Comparison of ENCODE assay signal across 8 cellular contexts in the genomic region with DNA sequence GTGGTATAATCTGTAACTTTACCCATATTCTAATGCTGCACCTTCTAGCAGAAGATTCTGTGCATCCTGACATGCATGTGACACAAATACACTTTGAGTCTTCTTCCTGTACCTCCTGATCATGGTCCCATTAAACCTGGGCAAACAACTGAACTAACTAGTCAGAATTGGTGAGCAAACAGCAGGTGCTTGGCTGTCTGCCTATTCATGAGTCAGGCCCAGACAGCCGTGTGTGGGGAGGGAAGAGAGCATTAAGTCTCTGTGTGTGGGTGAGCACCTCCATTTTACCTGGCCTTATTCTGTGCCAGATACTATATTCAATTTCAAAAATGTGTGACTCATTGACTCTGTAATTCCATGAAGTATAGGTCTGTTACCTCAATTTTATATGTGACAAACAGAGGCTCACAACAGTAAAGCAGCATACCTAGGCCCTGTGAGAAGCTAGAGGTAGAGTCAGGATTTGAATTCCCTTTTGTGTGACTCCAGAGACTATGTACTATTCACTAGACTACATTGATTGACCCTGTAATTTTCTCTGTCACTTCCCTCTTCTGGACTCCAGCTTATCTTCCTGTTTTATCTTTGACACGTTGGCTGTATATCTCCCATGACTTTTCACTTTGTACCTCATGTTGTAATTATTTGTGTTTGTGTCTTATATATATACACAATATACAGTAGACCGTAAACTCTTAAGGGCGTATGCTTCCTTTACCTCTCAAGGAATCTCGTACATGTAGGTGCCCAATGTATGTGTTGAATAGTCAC. TPM values are rescaled to one million over a fixed set of nuclear protein-coding genes. Genes with fewer than 3 reads are reported as not detected.
DNase-seq lines count a peak whose midpoint lies in the region; ATAC-seq and TF ChIP-seq lines count a peak whose summit lies in the region.

No MANE protein-coding gene starts in this region.

- DNase-seq in CD4-positive, CD25-positive, alpha-beta regulatory T cell = peak in 1 of 3 donors; percentile 56
- peak; percentile 51 for DNase-seq in NCI-H128 (lab: John Stamatoyannopoulos, UW; ENCODE audit: unreplicated experiment)
- peak; percentile 79 to 96 for DNase-seq in T47D (ENCODE audit: low read depth in 1 of 2, low spot score in 1 of 2)
- DNase-seq in suprapubic skin (ENCODE audit: low spot score in 2 of 2) = no peak
- DNase-seq in GF-D8 (lab: John Stamatoyannopoulos, UW) = no peak

- no peak for TF ChIP-seq EP300 in suprapubic skin (IDR thresholded peaks at IDR 0.05)

- peaks cover 42 to 81% (median 68%) of the 10 kb centered on the region in 4 donors for H3K4me1 Mint-ChIP-seq in CD4-positive, CD25-positive, alpha-beta regulatory T cell
- H3K4me1 Mint-ChIP-seq in T-helper 1 cell treated with Interleukin-12 subunit alpha and Interleukin-12 subunit beta and Interleukin-4 antibody, amounts not matched to agents 30 μg/mL and 1 μg/mL, for 36 hours (ENCODE audit: low read depth) = peaks cover 59% of the 10 kb centered on the region

- TF ChIP-seq CTCF in suprapubic skin (IDR thresholded peaks at IDR 0.05) = no peak

- no peak overlapping the region for H3K4me3 ChIP-seq in CD4-positive, CD25-positive, alpha-beta regulatory T cell (ENCODE audit: low read depth, low read length)
- H3K4me3 ChIP-seq in muscle layer of duodenum (ENCODE audit: low read depth in 1 of 2, low read length in 2 of 2) (no peak overlapping the region), suprapubic skin (no peak overlapping the region)

- WGBS in suprapubic skin = 53% methylated on average over 5 of the region's 5 CpGs

- peaks cover 0 to 14% (median 3%) of the 10 kb centered on the region in 7 donors for H3K9me3 Mint-ChIP-seq in CD4-positive, CD25-positive, alpha-beta regulatory T cell
- peaks cover 30% of the 10 kb centered on the region for H3K9me3 Mint-ChIP-seq in T-helper 1 cell treated with Interleukin-12 subunit alpha and Interleukin-12 subunit beta and Interleukin-4 antibody, amounts not matched to agents 30 μg/mL and 1 μg/mL, for 36 hours

- peaks cover 0 to 7% of the 10 kb centered on the region in 2 experiments for H3K9me3 ChIP-seq in CD4-positive, CD25-positive, alpha-beta regulatory T cell (ENCODE audit: control insufficient read depth in 2 of 2, low read length in 2 of 2)
- H3K9me3 ChIP-seq in muscle layer of duodenum (ENCODE audit: control insufficient read depth in 1 of 2, low read length in 2 of 2) (no peaks in the 10 kb centered on the region), suprapubic skin (no peaks in the 10 kb centered on the region)

- no peak for TF ChIP-seq POLR2A in suprapubic skin (IDR thresholded peaks at IDR 0.05)

- H3K27ac ChIP-seq in CD4-positive, CD25-positive, alpha-beta regulatory T cell (ENCODE audit: insufficient read depth, low read length, poor library complexity, severe bottlenecking) = no peak overlapping the region
- H3K27ac ChIP-seq in muscle layer of duodenum (ENCODE audit: low read length) = peak overlapping the region; percentile 70
- H3K27ac ChIP-seq in suprapubic skin = peak overlapping the region; percentile 46

- ATAC-seq in CD4-positive, CD25-positive, alpha-beta regulatory T cell (ENCODE audit: low read depth in 2 of 2) = peak; percentile 97
- no peak for ATAC-seq in HG03095 (IDR thresholded peaks at IDR 0.05; ENCODE audit: unreplicated experiment)

- H3K27me3 ChIP-seq in CD4-positive, CD25-positive, alpha-beta regulatory T cell (ENCODE audit: control insufficient read depth, insufficient read depth, low read length) = no peaks in the 10 kb centered on the region
- H3K27me3 ChIP-seq in muscle layer of duodenum (ENCODE audit: low read depth, low read length) (no peaks in the 10 kb centered on the region), suprapubic skin (no peaks in the 10 kb centered on the region)

- H3K27me3 Mint-ChIP-seq in CD4-positive, CD25-positive, alpha-beta regulatory T cell = no peaks in the 10 kb centered on the region
- H3K27me3 Mint-ChIP-seq in T-helper 1 cell treated with Interleukin-12 subunit alpha and Interleukin-12 subunit beta and Interleukin-4 antibody, amounts not matched to agents 30 μg/mL and 1 μg/mL, for 36 hours (ENCODE audit: low read depth) = no peaks in the 10 kb centered on the region

- in situ Hi-C loops in T47D (cut with HindIII; ENCODE audit: low pct_unique_long_range_greater_than_20kb, low sequenced_read_pairs) = no loop called here

- peaks cover 3% of the 10 kb centered on the region for H3K36me3 ChIP-seq in CD4-positive, CD25-positive, alpha-beta regulatory T cell (ENCODE audit: control insufficient read depth, insufficient read depth, low read length)
- H3K36me3 ChIP-seq in muscle layer of duodenum (ENCODE audit: control insufficient read depth in 1 of 2, insufficient read depth in 2 of 2, low read length in 2 of 2) (no peaks in the 10 kb centered on the region), suprapubic skin (peaks cover 2% of the 10 kb centered on the region)

- peak overlapping the region in 2 of 4 donors; percentile 22 to 26 for H3K4me3 Mint-ChIP-seq in CD4-positive, CD25-positive, alpha-beta regulatory T cell
- H3K4me3 Mint-ChIP-seq in T-helper 1 cell treated with Interleukin-12 subunit alpha and Interleukin-12 subunit beta and Interleukin-4 antibody, amounts not matched to agents 30 μg/mL and 1 μg/mL, for 36 hours = no peak overlapping the region

- peak overlapping the region; percentile 34 to 95 (median 62) for H3K27ac Mint-ChIP-seq in CD4-positive, CD25-positive, alpha-beta regulatory T cell
- peak overlapping the region; percentile 62 for H3K27ac Mint-ChIP-seq in T-helper 1 cell treated with Interleukin-12 subunit alpha and Interleukin-12 subunit beta and Interleukin-4 antibody, amounts not matched to agents 30 μg/mL and 1 μg/mL, for 36 hours

- peaks cover 30% of the 10 kb centered on the region for H3K4me1 ChIP-seq in CD4-positive, CD25-positive, alpha-beta regulatory T cell (ENCODE audit: control insufficient read depth, insufficient read depth, low read length, poor library complexity, severe bottlenecking)
- H3K4me1 ChIP-seq in muscle layer of duodenum (ENCODE audit: control insufficient read depth in 1 of 2, insufficient read depth in 2 of 2, low read length in 2 of 2) = peaks cover 27 to 28% of the 10 kb centered on the region in 2 donors
- H3K4me1 ChIP-seq in suprapubic skin = peaks cover 39% of the 10 kb centered on the region

- peaks cover 34% of the 10 kb centered on the region for H3K36me3 Mint-ChIP-seq in CD4-positive, CD25-positive, alpha-beta regulatory T cell
- H3K36me3 Mint-ChIP-seq in T-helper 1 cell treated with Interleukin-12 subunit alpha and Interleukin-12 subunit beta and Interleukin-4 antibody, amounts not matched to agents 30 μg/mL and 1 μg/mL, for 36 hours (ENCODE audit: low read depth) = peaks cover 47% of the 10 kb centered on the region

RNA-seq across cellular contexts. Expression of gene SUSD6, which starts 32.2 kb away (rescaled TPM):
- 101 TPM for total RNA-seq in CD4-positive, CD25-positive, alpha-beta regulatory T cell
- 10 to 100 TPM in 1 of 4 donors, 1 to 10 TPM in 3; 7.7 to 15.2 (median 9.0) TPM for polyA plus RNA-seq in CD4-positive, CD25-positive, alpha-beta regulatory T cell
- total RNA-seq in suprapubic skin = 10 to 100 TPM; 45.1 to 60.4 (median 56.7) TPM

Comparison
In these comparisons a context has a peak if more than half of its experiments do, and no peak if none do; other contexts are left out.
1. DNase-seq: peak in NCI-H128 (single experiment) and T47D (2 of 2); none in suprapubic skin (0 of 2) and GF-D8 (single experiment).